In the genomic region with DNA sequence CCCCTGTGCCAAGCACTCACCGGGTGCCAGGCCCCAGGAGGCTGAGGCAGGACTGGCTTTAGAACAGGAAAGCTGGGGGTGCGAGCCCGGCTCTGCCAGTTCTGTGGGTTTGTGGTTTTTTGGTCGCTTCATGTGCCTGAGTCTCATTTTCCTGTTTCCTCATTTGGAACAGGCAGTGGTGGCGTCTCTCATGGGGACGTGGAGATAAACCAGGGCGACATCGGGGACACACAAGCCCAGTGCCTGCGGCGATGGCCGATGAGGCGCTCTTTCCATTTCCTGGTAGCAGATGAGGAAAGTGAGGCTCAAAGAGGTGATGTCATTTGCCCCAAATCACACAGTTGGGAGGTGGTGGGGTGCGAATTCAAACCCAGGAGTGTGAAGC, we compare ENCODE assay signal across 8 cellular contexts. TPM values are rescaled to one million over a fixed set of nuclear protein-coding genes. Genes with fewer than 3 reads are reported as not detected.
DNase-seq lines count a peak whose midpoint lies in the region; ATAC-seq and TF ChIP-seq lines count a peak whose summit lies in the region.

No MANE protein-coding gene starts in this region.

- no peak overlapping the region for H3K27ac ChIP-seq in osteoblast (ENCODE audit: low read depth, low read length)

- no peaks in the 10 kb centered on the region for H3K36me3 ChIP-seq in osteoblast (ENCODE audit: insufficient read depth, low read length)

- peak overlapping the region; percentile 37 to 84 for H3K4me3 Mint-ChIP-seq in CD14-positive monocyte
- H3K4me3 Mint-ChIP-seq in activated T-cell treated with anti-CD3 and anti-CD28 coated beads, Interleukin-2, amount 50 U/mL, for 72 hours = peak overlapping the region; percentile 47 to 63

- H3K27me3 Mint-ChIP-seq in CD14-positive monocyte (ENCODE audit: low read depth in 3 of 3) = peaks cover 12 to 43% (median 21%) of the 10 kb centered on the region in 3 donors
- no peaks in the 10 kb centered on the region for H3K27me3 Mint-ChIP-seq in activated T-cell treated with anti-CD3 and anti-CD28 coated beads, Interleukin-2, amount 50 U/mL, for 72 hours (ENCODE audit: low read depth)

- H3K4me1 Mint-ChIP-seq in CD14-positive monocyte = peaks cover 56% of the 10 kb centered on the region
- peaks cover 14% of the 10 kb centered on the region for H3K4me1 Mint-ChIP-seq in activated T-cell treated with anti-CD3 and anti-CD28 coated beads, Interleukin-2, amount 50 U/mL, for 72 hours (ENCODE audit: low read depth)

- H3K27me3 ChIP-seq in osteoblast (ENCODE audit: insufficient read depth, low read length) = no peaks in the 10 kb centered on the region

- H3K36me3 Mint-ChIP-seq in CD14-positive monocyte = peaks cover 0 to 2% of the 10 kb centered on the region in 2 donors
- H3K36me3 Mint-ChIP-seq in activated T-cell treated with anti-CD3 and anti-CD28 coated beads, Interleukin-2, amount 50 U/mL, for 72 hours (ENCODE audit: insufficient read depth in 2 of 2) = no peaks in the 10 kb centered on the region

- intact Hi-C loops in CD14-positive monocyte (cut with micrococcal nuclease) = no loop called here

- TF ChIP-seq CTCF in CD14-positive monocyte (IDR thresholded peaks at IDR 0.05) (no peak), osteoblast (IDR thresholded peaks at IDR 0.05; ENCODE audit: extremely low read depth, low read depth, low read length) (no peak)

- H4K20me1 ChIP-seq in osteoblast (ENCODE audit: insufficient read depth, low read length) = no peaks in the 10 kb centered on the region

- no peak overlapping the region for H3K4me2 ChIP-seq in osteoblast (ENCODE audit: insufficient read depth, low read length)

- no peaks in the 10 kb centered on the region for H3K79me2 ChIP-seq in osteoblast (ENCODE audit: insufficient read depth, low read length)

- H3K4me3 ChIP-seq in osteoblast (ENCODE audit: insufficient read depth, low read length) = no peak overlapping the region

- H2AFZ ChIP-seq in osteoblast (ENCODE audit: low read length) = peak overlapping the region; percentile 65

- H3K4me1 ChIP-seq in osteoblast (ENCODE audit: insufficient read depth, low read length) = no peaks in the 10 kb centered on the region

- peak; percentile 90 to 93 for ATAC-seq in activated T-cell treated with anti-CD3 and anti-CD28 coated beads, Interleukin-2, amount 50 U/mL, for 72 hours (replicated peaks in 1 of 2)
- ATAC-seq in GM19463 (IDR thresholded peaks at IDR 0.05; ENCODE audit: unreplicated experiment) = no peak

- DNase-seq in CD14-positive monocyte (ENCODE audit: low spot score) (peak; percentile 69), NOMO-1 treated with dmso at 0.1 percent for 144 hours (lab: John Stamatoyannopoulos, UW; ENCODE audit: unreplicated experiment) (peak; percentile 79), osteoblast (ENCODE audit: insufficient read length, low spot score, missing footprints) (no peak), GM19238 (ENCODE audit: insufficient read length, low spot score) (no peak), NCI-H146 (lab: John Stamatoyannopoulos, UW) (no peak), NCI-H526 (lab: John Stamatoyannopoulos, UW) (no peak)
- peak; percentile 67 to 69 for DNase-seq in activated T-cell treated with anti-CD3 and anti-CD28 coated beads, Interleukin-2, amount 50 U/mL, for 72 hours

- H3K27ac Mint-ChIP-seq in CD14-positive monocyte = peak overlapping the region in 4 of 7 donors; percentile 8 to 81 (median 48)
- peak overlapping the region; percentile 80 for H3K27ac Mint-ChIP-seq in activated T-cell treated with anti-CD3 and anti-CD28 coated beads, Interleukin-2, amount 50 U/mL, for 72 hours

- H3K9me3 ChIP-seq in osteoblast (ENCODE audit: low read depth, low read length) = no peaks in the 10 kb centered on the region

- H3K9me3 Mint-ChIP-seq in CD14-positive monocyte = peaks cover 0 to 6% (median 0%) of the 10 kb centered on the region in 7 donors
- no peaks in the 10 kb centered on the region for H3K9me3 Mint-ChIP-seq in activated T-cell treated with anti-CD3 and anti-CD28 coated beads, Interleukin-2, amount 50 U/mL, for 72 hours

RNA-seq across cellular contexts. Expression of a gene that starts 20.8 kb away (rescaled TPM):
- polyA plus RNA-seq in CD14-positive monocyte = 1 to 10 TPM; 2.8 to 5.7 TPM
- 10 to 100 TPM; 11.6 to 16.7 TPM for total RNA-seq in activated T-cell treated with anti-CD3 and anti-CD28 coated beads, Interleukin-2, amount 50 U/mL, for 72 hours
- 26.5 and 29.0 TPM in 2 replicates for total RNA-seq in osteoblast

Comparison
In these comparisons a context has a peak if more than half of its experiments do, and no peak if none do; other contexts are left out.
1. DNase-seq: peak in CD14-positive monocyte (single experiment), NOMO-1 treated with dmso at 0.1 percent for 144 hours (single experiment) and activated T-cell treated with anti-CD3 and anti-CD28 coated beads, Interleukin-2, amount 50 U/mL, for 72 hours (2 of 2); none in osteoblast (single experiment), GM19238 (single experiment), NCI-H146 (single experiment) and NCI-H526 (0 of 2).